8 cellular contexts compared by ENCODE assay signal in genomic region chr5:40797273-40798011, GRCh38. TPM values are rescaled to one million over a fixed set of nuclear protein-coding genes. Genes with fewer than 3 reads are reported as not detected.
DNase-seq lines count a peak whose midpoint lies in the region; ATAC-seq and TF ChIP-seq lines count a peak whose summit lies in the region.

No MANE protein-coding gene starts in this region.

- peaks cover 30 to 56% (median 45%) of the 10 kb centered on the region in 4 donors for H3K4me1 Mint-ChIP-seq in CD4-positive, alpha-beta memory T cell

- peak overlapping the region; percentile 94 for H3K4me2 ChIP-seq in OCI-LY3 (ENCODE audit: low read length)

- H3K4me1 ChIP-seq in CD4-positive, alpha-beta memory T cell (ENCODE audit: insufficient read depth, low read length), result peaks cover 42% of the 10 kb centered on the region
- H3K4me1 ChIP-seq in OCI-LY3 (ENCODE audit: low read length) (peaks cover 12% of the 10 kb centered on the region), muscle layer of duodenum (ENCODE audit: control insufficient read depth in 1 of 2, insufficient read depth in 2 of 2, low read length in 2 of 2) (peaks cover 7 to 14% of the 10 kb centered on the region in 2 donors)

- no peaks in the 10 kb centered on the region for H3K27me3 Mint-ChIP-seq in CD4-positive, alpha-beta memory T cell

- H3K9ac ChIP-seq in OCI-LY3 (ENCODE audit: low read length), result peak overlapping the region; percentile 74

- ATAC-seq in GM21390 (IDR thresholded peaks at IDR 0.05; ENCODE audit: unreplicated experiment), result peak; percentile 44

- TF ChIP-seq POLR2A in erythroblast (IDR thresholded peaks at IDR 0.05; ENCODE audit: low read length), result no peak

- H3K9me3 ChIP-seq in CD4-positive, alpha-beta memory T cell (ENCODE audit: control insufficient read depth in 1 of 2, low read length in 2 of 2), result no peaks in the 10 kb centered on the region
- no peaks in the 10 kb centered on the region for H3K9me3 ChIP-seq in OCI-LY3 (ENCODE audit: insufficient read depth, low read length)
- no peaks in the 10 kb centered on the region for H3K9me3 ChIP-seq in muscle layer of duodenum (ENCODE audit: control insufficient read depth in 1 of 2, low read length in 2 of 2)

- peaks cover 9% of the 10 kb centered on the region; the same call in 1 of the 2 replicates for H4K20me1 ChIP-seq in OCI-LY3 (ENCODE audit: insufficient read depth, low read length)

- CTCF ChIA-PET in CD4-positive, alpha-beta memory T cell (lab: Charles Lee; ENCODE audit: partially characterized antibody), result interaction anchor here (0.7 to 2.3 kb wide), 2 partner anchors 11 to 42 kb away, joined by 3 to 11 read pairs; partner anchors contain the start of gene TTC33

- no peaks in the 10 kb centered on the region for H3K27me3 ChIP-seq in CD4-positive, alpha-beta memory T cell (ENCODE audit: insufficient read depth, low read length)
- no peaks in the 10 kb centered on the region for H3K27me3 ChIP-seq in OCI-LY3 (ENCODE audit: low read depth, low read length)
- H3K27me3 ChIP-seq in muscle layer of duodenum (ENCODE audit: low read depth, low read length), result no peaks in the 10 kb centered on the region

- no peak for TF ChIP-seq CTCF in OCI-LY3 (IDR thresholded peaks at IDR 0.05; ENCODE audit: low read depth, low read length)

- H3K4me3 Mint-ChIP-seq in CD4-positive, alpha-beta memory T cell, result peak overlapping the region; percentile 82 to 97 (median 93)

- DNase-seq in CD4-positive, alpha-beta memory T cell, result peak; percentile 76 to 85 (median 79)
- DNase-seq in HT1080 (ENCODE audit: low read depth) (peak; percentile 74), activated T-cell treated with anti-CD3 and anti-CD28 coated beads for 4 hours (peak; percentile 59), erythroblast (lab: John Stamatoyannopoulos, UW) (peak; percentile 84 to 88)
- peak; percentile 44 to 59 for DNase-seq in stimulated activated CD8-positive, alpha-beta memory T cell treated with anti-CD3 and anti-CD28 coated beads, Interleukin-7, amount 100 ng/mL, for 1 hour (ENCODE audit: low read depth in 2 of 2)

- H3K79me2 ChIP-seq in OCI-LY3 (ENCODE audit: low read length), result peaks cover 49% of the 10 kb centered on the region

- H3K27ac Mint-ChIP-seq in CD4-positive, alpha-beta memory T cell, result peak overlapping the region; percentile 91 to 98 (median 95)

- H3K9me3 Mint-ChIP-seq in CD4-positive, alpha-beta memory T cell, result no peaks in the 10 kb centered on the region

- H3K36me3 ChIP-seq in CD4-positive, alpha-beta memory T cell (ENCODE audit: insufficient read depth, low read length), result no peaks in the 10 kb centered on the region
- no peaks in the 10 kb centered on the region for H3K36me3 ChIP-seq in OCI-LY3 (replicated peaks; ENCODE audit: low read depth, low read length)
- H3K36me3 ChIP-seq in muscle layer of duodenum (ENCODE audit: control insufficient read depth in 1 of 2, insufficient read depth in 2 of 2, low read length in 2 of 2), result no peaks in the 10 kb centered on the region

- H2AFZ ChIP-seq in OCI-LY3 (ENCODE audit: low read depth, low read length), result peak overlapping the region; percentile 58; the same call in 1 of the 2 replicates

- POLR2A ChIA-PET in CD4-positive, alpha-beta memory T cell (lab: Charles Lee; ENCODE audit: partially characterized antibody), result interaction anchor here (1.0 to 2.0 kb wide), 6 partner anchors 26 to 387 kb away, joined by 3 to 30 read pairs (median 5); partner anchors contain the start of genes CARD6 and RPL37

- peaks cover 10 to 23% of the 10 kb centered on the region in 2 donors for H3K36me3 Mint-ChIP-seq in CD4-positive, alpha-beta memory T cell

- H3K4me3 ChIP-seq in CD4-positive, alpha-beta memory T cell (ENCODE audit: low read length in 2 of 2), result peak overlapping the region; percentile 45 to 69
- H3K4me3 ChIP-seq in OCI-LY3 (ENCODE audit: low read length), result peak overlapping the region; percentile 90
- H3K4me3 ChIP-seq in muscle layer of duodenum (ENCODE audit: low read depth in 1 of 2, low read length in 2 of 2), result peak overlapping the region; percentile 86 to 96

- intact Hi-C loops in CD4-positive, alpha-beta memory T cell (cut with micrococcal nuclease), result loop anchor here (1.0 to 2.0 kb wide), 5 partner anchors 23 to 1107 kb away; partner anchors contain the start of genes RIMOC1, RPL37 and TTC33

- H3K27ac ChIP-seq in CD4-positive, alpha-beta memory T cell (ENCODE audit: low read depth, low read length), result peak overlapping the region; percentile 91
- H3K27ac ChIP-seq in OCI-LY3 (ENCODE audit: low read length), result peak overlapping the region; percentile 63
- H3K27ac ChIP-seq in muscle layer of duodenum (ENCODE audit: low read length), result peak overlapping the region; percentile 86

RNA-seq across cellular contexts. Expression of gene PRKAA1, which starts 0.7 kb away (rescaled TPM):
- 100 to 1,000 TPM; 113 to 120 TPM for total RNA-seq in CD4-positive, alpha-beta memory T cell
- polyA plus RNA-seq in CD4-positive, alpha-beta memory T cell, result 10 to 100 TPM; 51.7 to 59.0 TPM
- total RNA-seq in HT1080 (2014; rRNA removed; shearing (Covaris generic)), result 58.3 and 63.8 TPM in 2 replicates
- 40.3 and 52.7 TPM in 2 replicates for polyA plus RNA-seq in HT1080 (2015; cell fraction: cytosol; rRNA removed)
- 127 and 132 TPM in 2 replicates for polyA plus RNA-seq in HT1080 (2015; cell fraction: nucleus; rRNA removed)

RNA-seq across cellular contexts. Expression of gene RPL37, which starts 37.6 kb away (rescaled TPM):
- total RNA-seq in CD4-positive, alpha-beta memory T cell, result 1,000 to 10,000 TPM; 2,354 to 2,406 TPM
- 1,000 to 10,000 TPM; 1,217 to 2,448 TPM for polyA plus RNA-seq in CD4-positive, alpha-beta memory T cell
- 2,054 and 2,634 TPM in 2 replicates for total RNA-seq in HT1080 (2014; rRNA removed; shearing (Covaris generic))
- 158 and 171 TPM in 2 replicates for polyA plus RNA-seq in HT1080 (2015; cell fraction: cytosol; rRNA removed)
- 60.8 and 65.1 TPM in 2 replicates for polyA plus RNA-seq in HT1080 (2015; cell fraction: nucleus; rRNA removed)

RNA-seq across cellular contexts. Expression of gene TTC33, which starts 41.7 kb away (rescaled TPM):
- total RNA-seq in CD4-positive, alpha-beta memory T cell, result 10 to 100 TPM; 15.2 to 16.2 TPM
- polyA plus RNA-seq in CD4-positive, alpha-beta memory T cell, result 10 to 100 TPM; 13.2 to 17.2 TPM
- total RNA-seq in HT1080 (2014; rRNA removed; shearing (Covaris generic)), result 5.8 and 8.4 TPM in 2 replicates
- polyA plus RNA-seq in HT1080 (2015; cell fraction: cytosol; rRNA removed), result 7.7 and 8.7 TPM in 2 replicates
- polyA plus RNA-seq in HT1080 (2015; cell fraction: nucleus; rRNA removed), result 6.2 and 9.4 TPM in 2 replicates

RNA-seq across cellular contexts. Expression of gene CARD6, which starts 43.7 kb away (rescaled TPM):
- 1 to 10 TPM; 4.4 to 4.6 TPM for total RNA-seq in CD4-positive, alpha-beta memory T cell
- polyA plus RNA-seq in CD4-positive, alpha-beta memory T cell, result 1 to 10 TPM; 2.4 to 5.0 TPM
- total RNA-seq in HT1080 (2014; rRNA removed; shearing (Covaris generic)), result 2.1 and 2.3 TPM in 2 replicates
- 1.8 and 2.7 TPM in 2 replicates for polyA plus RNA-seq in HT1080 (2015; cell fraction: cytosol; rRNA removed)
- polyA plus RNA-seq in HT1080 (2015; cell fraction: nucleus; rRNA removed), result 3.2 and 4.3 TPM in 2 replicates

Comparison
In these comparisons a context has a peak if more than half of its experiments do, and no peak if none do; other contexts are left out.
1. Peak in every context shown above with its lines: DNase-seq, ATAC-seq, H3K4me3 ChIP-seq and H3K27ac ChIP-seq.